17 cellular contexts compared by ENCODE assay signal in genomic region chr1:229538945-229539344, GRCh38.
"Had no signal": no experiment of that assay in that cellular context is flagged by ENCODE, and none has a peak within 500 bp of the region (broad histone marks: within the 10 kb centered on the region; RNA-seq: fewer than 3 reads in every experiment).

No MANE protein-coding gene starts in this region.

- H3K4me1 Mint-ChIP-seq: brain had no signal

- H3K27ac Mint-ChIP-seq: activated CD4-positive, alpha-beta memory T cell treated with anti-CD3 and anti-CD28 coated beads, Interleukin-2, amount 10 ng/mL, durations not matched to agents 7 days and 5 days; natural killer cell; progenitor cell of endocrine pancreas; stimulated activated naive B cell treated with anti-CD40 and anti-IgM and Interleukin-4, amounts not matched to agents 10 μg/mL and 1 μg/mL and 100 μg/mL, for 72 hours; type B pancreatic cell had no signal

- H3K4me3 Mint-ChIP-seq: activated CD4-positive, alpha-beta memory T cell treated with anti-CD3 and anti-CD28 coated beads, Interleukin-2, amount 10 ng/mL, durations not matched to agents 7 days and 5 days; brain; natural killer cell; stimulated activated naive B cell treated with anti-CD40 and anti-IgM and Interleukin-4, amounts not matched to agents 10 μg/mL and 1 μg/mL and 100 μg/mL, for 72 hours; type B pancreatic cell had no signal

- H3K27me3 Mint-ChIP-seq: activated CD4-positive, alpha-beta memory T cell treated with anti-CD3 and anti-CD28 coated beads, Interleukin-2, amount 10 ng/mL, durations not matched to agents 7 days and 5 days; progenitor cell of endocrine pancreas; stimulated activated naive B cell treated with anti-CD40 and anti-IgM and Interleukin-4, amounts not matched to agents 10 μg/mL and 1 μg/mL and 100 μg/mL, for 72 hours; type B pancreatic cell had no signal

- DNase-seq: activated CD4-positive, alpha-beta memory T cell treated with anti-CD3 and anti-CD28 coated beads, Interleukin-2, amount 10 ng/mL, durations not matched to agents 7 days and 5 days; activated CD8-positive, alpha-beta memory T cell treated with anti-CD3 and anti-CD28 coated beads, Interleukin-2, amount 50 U/mL, for 48 hours; activated naive CD4-positive, alpha-beta T cell treated with anti-CD3 and anti-CD28 coated beads, Interleukin-2, amount 50 U/mL, for 16 hours; amniotic stem cell; foreskin melanocyte; heart left ventricle; mucosa of descending colon; natural killer cell; nucleus accumbens; right lobe of liver; spleen; stimulated activated CD4-positive, alpha-beta T cell treated with anti-CD3 and anti-CD28 coated beads, Interleukin-1b, Interleukin-23, amount 100 ng/mL, for 48 hours; stimulated activated naive B cell treated with anti-CD40 and anti-IgM and Interleukin-4, amounts not matched to agents 10 μg/mL and 1 μg/mL and 100 μg/mL, for 72 hours; T1000 had no signal

- H3K27me3 ChIP-seq: heart left ventricle, right lobe of liver, spleen had no signal

- H3K4me1 ChIP-seq: heart left ventricle had no signal

- ATAC-seq: heart left ventricle; mucosa of descending colon; natural killer cell; right lobe of liver; stimulated activated naive B cell treated with anti-CD40 and anti-IgM and Interleukin-4, amounts not matched to agents 10 μg/mL and 1 μg/mL and 100 μg/mL, for 72 hours had no signal

- H3K27ac ChIP-seq: heart left ventricle, right lobe of liver, spleen had no signal

- H3K4me3 ChIP-seq: heart left ventricle, mucosa of descending colon, right lobe of liver, spleen had no signal

- H3K9me3 Mint-ChIP-seq: activated CD4-positive, alpha-beta memory T cell treated with anti-CD3 and anti-CD28 coated beads, Interleukin-2, amount 10 ng/mL, durations not matched to agents 7 days and 5 days; brain; natural killer cell; type B pancreatic cell had no signal

- H3K9me3 ChIP-seq: heart left ventricle, mucosa of descending colon, right lobe of liver, spleen had no signal
